17 cellular contexts compared by ENCODE assay signal in genomic region chr9:133585481-133586367, GRCh38.
DNase-seq lines count a peak whose midpoint lies in the region; TF ChIP-seq lines count a peak whose summit lies in the region.
"Had no signal": no experiment of that assay in that cellular context is flagged by ENCODE, and none has a peak within 500 bp of the region (broad histone marks: within the 10 kb centered on the region; RNA-seq: fewer than 3 reads in every experiment).

No MANE protein-coding gene starts in this region.

- TF ChIP-seq CTCF in astrocyte of the cerebellum (IDR thresholded peaks at IDR 0.05; ENCODE audit: low read depth, low read length, missing control alignments), result no peak

- H3K27me3 ChIP-seq in rectal smooth muscle tissue (ENCODE audit: control insufficient read depth, insufficient read depth, low read length), result no peaks in the 10 kb centered on the region
- H3K27me3 ChIP-seq: cardiac muscle cell had no signal

- H3K4me1 ChIP-seq in rectal smooth muscle tissue (ENCODE audit: control insufficient read depth, insufficient read depth, low read length), result peaks cover 5% of the 10 kb centered on the region
- H3K4me1 ChIP-seq: A549 had no signal

- DNase-seq in NCI-H1092 treated with DMSO at 0.1 percent for 48 hours (lab: John Stamatoyannopoulos, UW) (peak; percentile 37), NCI-H1092 (lab: John Stamatoyannopoulos, UW) (no peak), NCI-H2171 (lab: John Stamatoyannopoulos, UW) (peak; percentile 86), astrocyte of the cerebellum (ENCODE audit: low read depth) (peak; percentile 35), activated T-cell treated with anti-CD3 and anti-CD28 coated beads for 4 hours (no peak), activated gamma-delta T cell (lab: John Stamatoyannopoulos, UW) (no peak)
- no peak for DNase-seq in activated CD8-positive, alpha-beta memory T cell treated with anti-CD3 and anti-CD28 coated beads, Interleukin-2, amount 50 U/mL, for 48 hours
- DNase-seq: activated T-cell treated with anti-CD3 and anti-CD28 coated beads, Interleukin-2, amount 50 U/mL, for 72 hours; GM23248; immature natural killer cell; naive thymus-derived CD8-positive, alpha-beta T cell; OCI-M1 had no signal

- H3K9ac ChIP-seq in rectal smooth muscle tissue (ENCODE audit: low read length), result no peak overlapping the region
- H3K9ac ChIP-seq: GM23248 had no signal

- in situ Hi-C loops in astrocyte of the cerebellum (cut with HindIII; ENCODE audit: low sequenced_read_pairs), result no loop called here

- peak overlapping the region; percentile 19 for H3K27ac ChIP-seq in rectal smooth muscle tissue (ENCODE audit: low read depth, low read length)
- H3K27ac ChIP-seq: A549, cardiac muscle cell, esophagus muscularis mucosa, GM23248 had no signal

- H3K4me3 ChIP-seq in astrocyte of the cerebellum (ENCODE audit: low read depth, low read length), result no peak overlapping the region
- H3K4me3 ChIP-seq in rectal smooth muscle tissue (ENCODE audit: low read length), result no peak overlapping the region
- H3K4me3 ChIP-seq: A549, cardiac muscle cell, esophagus muscularis mucosa, GM23248, K562 had no signal

- no peaks in the 10 kb centered on the region for H3K36me3 ChIP-seq in rectal smooth muscle tissue (ENCODE audit: control insufficient read depth, insufficient read depth, low read length)
- H3K36me3 ChIP-seq: cardiac muscle cell, esophagus muscularis mucosa had no signal

Comparison
In these comparisons a context has a peak if more than half of its experiments do, and no peak if none do; other contexts are left out.
1. DNase-seq: peak in NCI-H1092 treated with DMSO at 0.1 percent for 48 hours (single experiment), NCI-H2171 (single experiment) and astrocyte of the cerebellum (single experiment); none in NCI-H1092 (single experiment), activated T-cell treated with anti-CD3 and anti-CD28 coated beads for 4 hours (single experiment), activated gamma-delta T cell (single experiment) and activated CD8-positive, alpha-beta memory T cell treated with anti-CD3 and anti-CD28 coated beads, Interleukin-2, amount 50 U/mL, for 48 hours (single experiment).